8 cellular contexts compared by ENCODE assay signal in genomic region chr14:59189822-59190368, GRCh38. TPM values are rescaled to one million over a fixed set of nuclear protein-coding genes. Genes with fewer than 3 reads are reported as not detected.
A peak's percentile ranks its signal among the peaks of the same experiment; 100 is the strongest.
DNase-seq lines count a peak whose midpoint lies in the region; ATAC-seq and TF ChIP-seq lines count a peak whose summit lies in the region.

No MANE protein-coding gene starts in this region.

- no peak for TF ChIP-seq POLR2A in gastroesophageal sphincter (IDR thresholded peaks at IDR 0.05)

- DNase-seq in ELF-1 (ENCODE audit: low read depth, low spot score) = peak; percentile 94
- DNase-seq in H7 = peak; percentile 89
- DNase-seq in M059J (ENCODE audit: low read depth) = peak; percentile 96
- DNase-seq in SIG-M5 (lab: John Stamatoyannopoulos, UW) = peak; percentile 4
- peak; percentile 75 for DNase-seq in activated naive CD4-positive, alpha-beta T cell treated with Interleukin-2 at 50 U/mL for 16 hours

- peak overlapping the region; percentile 79 to 92 (median 88) for H3K9ac ChIP-seq in subcutaneous abdominal adipose tissue (ENCODE audit: low read length in 5 of 5)

- peak overlapping the region; percentile 93 to 98 (median 96) for H3K27ac ChIP-seq in gastroesophageal sphincter
- H3K27ac ChIP-seq in neutrophil = no peak overlapping the region
- H3K27ac ChIP-seq in subcutaneous abdominal adipose tissue (ENCODE audit: low read depth, low read length) = peak overlapping the region; percentile 89

- peak; percentile 14 for ATAC-seq in gastroesophageal sphincter

- no peaks in the 10 kb centered on the region for H3K36me3 ChIP-seq in H7 (replicated peaks; ENCODE audit: control insufficient read depth, insufficient read depth, low read length)
- H3K36me3 ChIP-seq in gastroesophageal sphincter = no peaks in the 10 kb centered on the region
- H3K36me3 ChIP-seq in neutrophil = no peaks in the 10 kb centered on the region
- no peaks in the 10 kb centered on the region for H3K36me3 ChIP-seq in subcutaneous abdominal adipose tissue (ENCODE audit: control insufficient read depth in 5 of 5, insufficient read depth in 5 of 5, low read length in 5 of 5)

- 2 to 4% methylated on average over 21 to 24 of the region's 24 CpGs for WGBS in gastroesophageal sphincter (ENCODE audit: low coverage in 1 of 2), 2 donors

- TF ChIP-seq EP300 in gastroesophageal sphincter (IDR thresholded peaks at IDR 0.05) = no peak

- no peaks in the 10 kb centered on the region for H3K9me3 ChIP-seq in gastroesophageal sphincter
- H3K9me3 ChIP-seq in neutrophil = no peaks in the 10 kb centered on the region
- no peaks in the 10 kb centered on the region for H3K9me3 ChIP-seq in subcutaneous abdominal adipose tissue (ENCODE audit: control insufficient read depth in 5 of 5, low read length in 5 of 5)

- peak overlapping the region; percentile 77 for H3K4me3 ChIP-seq in H7 (ENCODE audit: insufficient read depth, low read depth, low read length)
- peak overlapping the region; percentile 78 to 92 for H3K4me3 ChIP-seq in gastroesophageal sphincter
- H3K4me3 ChIP-seq in neutrophil (ENCODE audit: low read depth in 1 of 2, low read length in 1 of 2) = peak overlapping the region; percentile 70 to 92
- H3K4me3 ChIP-seq in subcutaneous abdominal adipose tissue (ENCODE audit: low read depth in 1 of 5, low read length in 5 of 5) = peak overlapping the region; percentile 87 to 97 (median 93)

- peaks cover 12 to 55% (median 15%) of the 10 kb centered on the region in 3 donors for H3K4me1 ChIP-seq in gastroesophageal sphincter
- peaks cover 25% of the 10 kb centered on the region in 2 experiments for H3K4me1 ChIP-seq in neutrophil (ENCODE audit: control insufficient read depth in 1 of 2, insufficient read depth in 1 of 2, low read depth in 1 of 2, low read length in 1 of 2)
- peaks cover 7 to 59% (median 44%) of the 10 kb centered on the region in 5 donors for H3K4me1 ChIP-seq in subcutaneous abdominal adipose tissue (ENCODE audit: control insufficient read depth in 5 of 5, insufficient read depth in 5 of 5, low read length in 5 of 5)

- H3K27me3 ChIP-seq in H7 (ENCODE audit: control insufficient read depth, insufficient read depth, low read length) (peaks cover 32% of the 10 kb centered on the region), gastroesophageal sphincter (no peaks in the 10 kb centered on the region), neutrophil (peaks cover 54% of the 10 kb centered on the region), subcutaneous abdominal adipose tissue (ENCODE audit: control insufficient read depth in 5 of 5, insufficient read depth in 4 of 5, low read length in 5 of 5) (no peaks in the 10 kb centered on the region)

- TF ChIP-seq CTCF in gastroesophageal sphincter (IDR thresholded peaks at IDR 0.05) (no peak), neutrophil (IDR thresholded peaks at IDR 0.05) (no peak)

RNA-seq across cellular contexts. Expression of gene DAAM1, which starts 1.4 kb away (rescaled TPM):
- total RNA-seq in H7 (2014; rRNA removed; shearing (Covaris generic)) = 11.4 and 13.7 TPM in 2 replicates
- total RNA-seq in M059J (2014; rRNA removed; shearing (Covaris generic)) = 5.6 and 18.2 TPM in 2 replicates
- 100 to 1,000 TPM in 1 of 4 donors, 10 to 100 TPM in 3; 64.0 to 124 (median 87.3) TPM for total RNA-seq in gastroesophageal sphincter

Comparison
In these comparisons a context has a peak if more than half of its experiments do, and no peak if none do; other contexts are left out.
1. DNase-seq: peak in every context shown above with its lines; median percentile 96 in M059J; 94 in ELF-1; 89 in H7; 75 in activated naive CD4-positive, alpha-beta T cell treated with Interleukin-2 at 50 U/mL for 16 hours; 4 in SIG-M5.